ENCODE assay signal across 8 cellular contexts in genomic region chr17:63932008-63932561, GRCh38. TPM values are rescaled to one million over a fixed set of nuclear protein-coding genes. Genes with fewer than 3 reads are reported as not detected.
DNase-seq lines count a peak whose midpoint lies in the region; ATAC-seq, FAIRE-seq and TF ChIP-seq lines count a peak whose summit lies in the region.

TSS of gene CD79B (minus strand) at chr17:63932331. CDS start at chr17:63932261, 70 bp downstream.

- POLR2A ChIA-PET in GM12878 (lab: Charles Lee), result interaction anchor here (0.6 to 5.9 kb wide), 12 partner anchors 10 to 202 kb away, joined by 3 to 68 read pairs (median 5); partner anchors contain the start of genes ERN1 and ICAM2

- H3K9ac ChIP-seq in GM12878 (ENCODE audit: control insufficient read depth, insufficient read depth, low read length), result peak within 1 kb of the TSS; percentile 86

- H4K20me1 ChIP-seq in GM12878 (ENCODE audit: control insufficient read depth, insufficient read depth), result no peaks in the 10 kb centered on the region

- in situ Hi-C loops in GM12878 (cut with MboI), result no loop called here

- RAD21 ChIA-PET in GM12878 (lab: Charles Lee; ENCODE audit: unreplicated experiment), result interaction anchor here (0.7 to 9.0 kb wide), 15 partner anchors 12 to 331 kb away, joined by 3 to 130 read pairs (median 5); partner anchors contain the start of genes GH1, ICAM2 and TEX2

- H3K4me1 ChIP-seq in GM12878 (ENCODE audit: control insufficient read depth, insufficient read depth, low read length), result peaks cover 46% of the 10 kb centered on the region

- peak; percentile 5 to 33; a peak in 2 of 4 replicates for TF ChIP-seq EP300 in GM12878 (IDR thresholded peaks at IDR 0.05; ENCODE audit: borderline replicate concordance in 1 of 2, control insufficient read depth in 1 of 2, low read depth in 2 of 2, low read length in 2 of 2)

- H3K36me3 ChIP-seq in GM06990 (ENCODE audit: control insufficient read depth, insufficient read depth, low read length) (peaks cover 27% of the 10 kb centered on the region), KOPT-K1 (ENCODE audit: insufficient read depth, low read length) (no peaks in the 10 kb centered on the region; the same call in 1 of the 2 replicates), GM12878 (ENCODE audit: control insufficient read depth in 2 of 2, insufficient read depth in 2 of 2, low read length in 1 of 2) (peaks cover 7 to 11% of the 10 kb centered on the region in 2 experiments; a peak in 2 of 4 replicates)

- peak; percentile 86 for DNase-seq in GM06990 (ENCODE audit: extremely low read depth, insufficient read length)
- DNase-seq in GM12878 (ENCODE audit: low read depth, low spot score), result no peak
- peak; percentile 22 to 39 for DNase-seq in stimulated activated CD4-positive, alpha-beta T cell treated with anti-CD3 and anti-CD28 coated beads, Interleukin-4, amount 100 ng/mL, for 4 hours
- DNase-seq in frontal cortex (ENCODE audit: low spot score in 2 of 2), result no peak
- DNase-seq in occipital lobe (lab: John Stamatoyannopoulos, UW), result no peak
- no peak for DNase-seq in COR-L47 (lab: John Stamatoyannopoulos, UW)

- H3K4me3 ChIP-seq in GM06990 (replicated peaks; ENCODE audit: low read depth, low read length) (peak within 1 kb of the TSS; percentile 99), GM12878 (peak within 1 kb of the TSS; percentile 98)

- intact Hi-C loops in GM12878 (cut with micrococcal nuclease; ENCODE audit: unreplicated experiment), result no loop called here

- no peak for TF ChIP-seq CTCF in GM06990 (IDR thresholded peaks at IDR 0.05; ENCODE audit: insufficient read depth, low read length, poor library complexity, severe bottlenecking)
- TF ChIP-seq CTCF in GM12878 (IDR thresholded peaks at IDR 0.05 in 2 of 3, conservative IDR thresholded peaks at IDR 0.05 in 1 of 3; ENCODE audit: control insufficient read depth in 2 of 3, extremely low read depth in 1 of 3, insufficient read depth in 1 of 3, low read depth in 3 of 3, low read length in 3 of 3), result no peak

- BruUV-seq in GM12878 (replicated peaks; lab: Mats Ljungman, UMichigan), result no TSS peak

- H3K27ac ChIP-seq in KOPT-K1 (ENCODE audit: low read depth, low read length, poor library complexity, severe bottlenecking) (peak within 1 kb of the TSS; percentile 58), GM12878 (ENCODE audit: control insufficient read depth, insufficient read depth) (peak within 1 kb of the TSS; percentile 89)

- H3K9me3 ChIP-seq in KOPT-K1 (ENCODE audit: insufficient read depth, low read length, poor library complexity, severe bottlenecking) (no peaks in the 10 kb centered on the region), GM12878 (replicated peaks; ENCODE audit: control insufficient read depth, insufficient read depth, low read length) (no peaks in the 10 kb centered on the region)

- SMC1A ChIA-PET in GM12878 (lab: Charles Lee; ENCODE audit: uncharacterized antibody, unreplicated experiment), result interaction anchor here (0.7 to 9.0 kb wide), 11 partner anchors 12 to 202 kb away, joined by 3 to 111 read pairs (median 6); partner anchors contain the start of genes GH1 and ICAM2

- H3K27me3 ChIP-seq in GM06990 (replicated peaks; ENCODE audit: control insufficient read depth, insufficient read depth, low read length) (no peaks in the 10 kb centered on the region), GM12878 (replicated peaks in 1 of 2; ENCODE audit: control insufficient read depth in 2 of 2, insufficient read depth in 2 of 2, low read length in 1 of 2) (no peaks in the 10 kb centered on the region)

- CTCF ChIA-PET in GM12878 (lab: Yijun Ruan, JAX), result interaction anchor here (0.6 to 8.7 kb wide), 19 partner anchors 10 to 480 kb away, joined by 3 to 153 read pairs (median 4); partner anchors contain the start of genes GH1 and ICAM2

- FAIRE-seq in GM12878 (lab: Jason Lieb, UNC) (peak; percentile 61), frontal cortex (lab: Jason Lieb, UNC) (no peak)

- peaks cover 32% of the 10 kb centered on the region for H3K79me2 ChIP-seq in GM12878 (ENCODE audit: control insufficient read depth, insufficient read depth, low read length)

- TF ChIP-seq POLR2A in GM12878 (IDR thresholded peaks at IDR 0.05; ENCODE audit: low read depth, low read length), result peak; percentile 88

- peak within 1 kb of the TSS; percentile 72 for H2AFZ ChIP-seq in GM12878 (ENCODE audit: control insufficient read depth, low read depth, low read length)

- ATAC-seq in GM21447 (IDR thresholded peaks at IDR 0.05; ENCODE audit: unreplicated experiment) (peak; percentile 72), GM12878 (peak; percentile 88)

- no peak for TF ChIP-seq RAD21 in GM12878 (IDR thresholded peaks at IDR 0.05; ENCODE audit: insufficient read depth, low read depth, low read length)

- peak within 1 kb of the TSS; percentile 98 for H3K4me2 ChIP-seq in GM12878 (ENCODE audit: control insufficient read depth, insufficient read depth)

- 1% methylated on average over 19 of the region's 19 CpGs for WGBS in GM12878 (ENCODE audit: insufficient coverage, insufficient replicate concordance, low lambda C conversion rate, missing lambda C conversion rate)

TF ChIP-seq in GM12878, 131 proteins besides CTCF, POLR2A, EP300 and RAD21 (continues in another document):
- TF ChIP-seq ZSCAN29 (IDR thresholded peaks at IDR 0.05), result no peak
- peak; percentile 36; the same call in 1 of the 2 replicates for TF ChIP-seq CHD1 (IDR thresholded peaks at IDR 0.05; ENCODE audit: low read depth, low read length)
- peak; percentile 95 for TF ChIP-seq RB1 (IDR thresholded peaks at IDR 0.05; ENCODE audit: borderline replicate concordance)
- TF ChIP-seq ZNF384 (IDR thresholded peaks at IDR 0.05; ENCODE audit: borderline replicate concordance, low read depth, low read length), result no peak
- TF ChIP-seq ESRRA (IDR thresholded peaks at IDR 0.05; ENCODE audit: low read length), result no peak
- TF ChIP-seq EED (IDR thresholded peaks at IDR 0.05; ENCODE audit: low read depth), result peak; percentile 60; the same call in 1 of the 2 replicates
- no peak for TF ChIP-seq NFYA (IDR thresholded peaks at IDR 0.05; ENCODE audit: borderline replicate concordance, low read depth, low read length)
- TF ChIP-seq, protein P1, sequence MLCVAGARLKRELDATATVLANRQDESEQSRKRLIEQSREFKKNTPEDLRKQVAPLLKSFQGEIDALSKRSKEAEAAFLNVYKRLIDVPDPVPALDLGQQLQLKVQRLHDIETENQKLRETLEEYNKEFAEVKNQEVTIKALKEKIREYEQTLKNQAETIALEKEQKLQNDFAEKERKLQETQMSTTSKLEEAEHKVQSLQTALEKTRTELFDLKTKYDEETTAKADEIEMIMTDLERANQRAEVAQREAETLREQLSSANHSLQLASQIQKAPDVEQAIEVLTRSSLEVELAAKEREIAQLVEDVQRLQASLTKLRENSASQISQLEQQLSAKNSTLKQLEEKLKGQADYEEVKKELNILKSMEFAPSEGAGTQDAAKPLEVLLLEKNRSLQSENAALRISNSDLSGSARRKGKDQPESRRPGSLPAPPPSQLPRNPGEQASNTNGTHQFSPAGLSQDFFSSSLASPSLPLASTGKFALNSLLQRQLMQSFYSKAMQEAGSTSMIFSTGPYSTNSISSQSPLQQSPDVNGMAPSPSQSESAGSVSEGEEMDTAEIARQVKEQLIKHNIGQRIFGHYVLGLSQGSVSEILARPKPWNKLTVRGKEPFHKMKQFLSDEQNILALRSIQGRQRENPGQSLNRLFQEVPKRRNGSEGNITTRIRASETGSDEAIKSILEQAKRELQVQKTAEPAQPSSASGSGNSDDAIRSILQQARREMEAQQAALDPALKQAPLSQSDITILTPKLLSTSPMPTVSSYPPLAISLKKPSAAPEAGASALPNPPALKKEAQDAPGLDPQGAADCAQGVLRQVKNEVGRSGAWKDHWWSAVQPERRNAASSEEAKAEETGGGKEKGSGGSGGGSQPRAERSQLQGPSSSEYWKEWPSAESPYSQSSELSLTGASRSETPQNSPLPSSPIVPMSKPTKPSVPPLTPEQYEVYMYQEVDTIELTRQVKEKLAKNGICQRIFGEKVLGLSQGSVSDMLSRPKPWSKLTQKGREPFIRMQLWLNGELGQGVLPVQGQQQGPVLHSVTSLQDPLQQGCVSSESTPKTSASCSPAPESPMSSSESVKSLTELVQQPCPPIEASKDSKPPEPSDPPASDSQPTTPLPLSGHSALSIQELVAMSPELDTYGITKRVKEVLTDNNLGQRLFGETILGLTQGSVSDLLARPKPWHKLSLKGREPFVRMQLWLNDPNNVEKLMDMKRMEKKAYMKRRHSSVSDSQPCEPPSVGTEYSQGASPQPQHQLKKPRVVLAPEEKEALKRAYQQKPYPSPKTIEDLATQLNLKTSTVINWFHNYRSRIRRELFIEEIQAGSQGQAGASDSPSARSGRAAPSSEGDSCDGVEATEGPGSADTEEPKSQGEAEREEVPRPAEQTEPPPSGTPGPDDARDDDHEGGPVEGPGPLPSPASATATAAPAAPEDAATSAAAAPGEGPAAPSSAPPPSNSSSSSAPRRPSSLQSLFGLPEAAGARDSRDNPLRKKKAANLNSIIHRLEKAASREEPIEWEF (IDR thresholded peaks at IDR 0.05; ENCODE audit: insufficient replicate concordance, low read depth, low read length), result peak; percentile 58
- TF ChIP-seq DPF2 (IDR thresholded peaks at IDR 0.05), result peak; percentile 81

RNA-seq across cellular contexts. Expression of gene CD79B, which starts in this region (rescaled TPM):
- total RNA-seq in GM12878 (2013; cell fraction: nucleolus; rRNA removed), result 85.7 and 88.0 TPM in 2 replicates
- total RNA-seq in GM12878 (2014; rRNA removed) (95.9 and 99.0 TPM in 2 replicates), GM12878 (2014; rRNA removed; fragmentation: Illumina TruSeq; extraction: Trizol) (59.0 and 63.4 TPM in 2 replicates), GM12878 (2021) (102 and 113 TPM in 2 replicates), frontal cortex (under 0.01 TPM), occipital lobe (not detected)
- polyA plus RNA-seq in GM12878 (2011; ENCODE audit: low read depth), result 31.4 TPM
- polyA plus RNA-seq in GM12878 (2011; rRNA removed) (82.8 and 148 TPM in 2 replicates), GM12878 (2014; fragmentation: Illumina TruSeq; extraction: Trizol) (52.1 and 60.2 TPM in 2 replicates), GM12878 (2014; fragmentation: Nextera tagmentation; extraction: Ambion mirVana) (10 to 100 TPM; 17.5 to 48.8 TPM), GM12878 (2014; rRNA removed) (91.4 and 98.4 TPM in 2 replicates), GM12878 (2016; fragmentation: Nextera tagmentation; extraction: Ambion mirVana) (10 to 100 TPM; 77.5 to 80.6 TPM)
- 165 and 226 TPM in 2 replicates for polyA plus RNA-seq in GM12878 (2011; cell fraction: cytosol; rRNA removed)
- polyA plus RNA-seq in GM12878 (2011; cell fraction: nucleus; rRNA removed), result 146 and 158 TPM in 2 replicates
- polyA plus RNA-seq in GM12878 (2012), result 69.4 and 81.8 TPM in 2 replicates
- polyA minus RNA-seq in GM12878 (2011; rRNA and poly(A)+ RNA removed), result 126 and 145 TPM in 2 replicates
- 27.8 and 33.7 TPM in 2 replicates for polyA minus RNA-seq in GM12878 (2011; cell fraction: cytosol; rRNA and poly(A)+ RNA removed)
- 86.2 and 114 TPM in 2 replicates for polyA minus RNA-seq in GM12878 (2011; cell fraction: nucleus; rRNA and poly(A)+ RNA removed)

Comparison
In these comparisons a context has a peak if more than half of its experiments do, and no peak if none do; other contexts are left out.
1. RNA of gene CD79B (total RNA-seq): 59.0 to 113 TPM in GM12878; under 0.01 TPM in frontal cortex (single experiment) and not detected in occipital lobe (single experiment); every median in the first group is over 10 times any median in the second.
2. DNase-seq: peak in GM06990 (single experiment) and stimulated activated CD4-positive, alpha-beta T cell treated with anti-CD3 and anti-CD28 coated beads, Interleukin-4, amount 100 ng/mL, for 4 hours (2 of 2); none in GM12878 (single experiment), frontal cortex (0 of 2), occipital lobe (single experiment) and COR-L47 (single experiment).